ENCODE assay signal across 1 cellular context in genomic region chr19:28065026-28065425, GRCh38.
TF ChIP-seq lines count a peak whose summit lies in the region.

No MANE protein-coding gene starts in this region.

TF ChIP-seq in GM23338, 12 proteins besides CTCF, POLR2A, EP300 and RAD21 (continued from another document):
- TF ChIP-seq, protein P1, sequence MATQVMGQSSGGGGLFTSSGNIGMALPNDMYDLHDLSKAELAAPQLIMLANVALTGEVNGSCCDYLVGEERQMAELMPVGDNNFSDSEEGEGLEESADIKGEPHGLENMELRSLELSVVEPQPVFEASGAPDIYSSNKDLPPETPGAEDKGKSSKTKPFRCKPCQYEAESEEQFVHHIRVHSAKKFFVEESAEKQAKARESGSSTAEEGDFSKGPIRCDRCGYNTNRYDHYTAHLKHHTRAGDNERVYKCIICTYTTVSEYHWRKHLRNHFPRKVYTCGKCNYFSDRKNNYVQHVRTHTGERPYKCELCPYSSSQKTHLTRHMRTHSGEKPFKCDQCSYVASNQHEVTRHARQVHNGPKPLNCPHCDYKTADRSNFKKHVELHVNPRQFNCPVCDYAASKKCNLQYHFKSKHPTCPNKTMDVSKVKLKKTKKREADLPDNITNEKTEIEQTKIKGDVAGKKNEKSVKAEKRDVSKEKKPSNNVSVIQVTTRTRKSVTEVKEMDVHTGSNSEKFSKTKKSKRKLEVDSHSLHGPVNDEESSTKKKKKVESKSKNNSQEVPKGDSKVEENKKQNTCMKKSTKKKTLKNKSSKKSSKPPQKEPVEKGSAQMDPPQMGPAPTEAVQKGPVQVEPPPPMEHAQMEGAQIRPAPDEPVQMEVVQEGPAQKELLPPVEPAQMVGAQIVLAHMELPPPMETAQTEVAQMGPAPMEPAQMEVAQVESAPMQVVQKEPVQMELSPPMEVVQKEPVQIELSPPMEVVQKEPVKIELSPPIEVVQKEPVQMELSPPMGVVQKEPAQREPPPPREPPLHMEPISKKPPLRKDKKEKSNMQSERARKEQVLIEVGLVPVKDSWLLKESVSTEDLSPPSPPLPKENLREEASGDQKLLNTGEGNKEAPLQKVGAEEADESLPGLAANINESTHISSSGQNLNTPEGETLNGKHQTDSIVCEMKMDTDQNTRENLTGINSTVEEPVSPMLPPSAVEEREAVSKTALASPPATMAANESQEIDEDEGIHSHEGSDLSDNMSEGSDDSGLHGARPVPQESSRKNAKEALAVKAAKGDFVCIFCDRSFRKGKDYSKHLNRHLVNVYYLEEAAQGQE (IDR thresholded peaks at IDR 0.05; ENCODE audit: unreplicated experiment): no peak
- TF ChIP-seq STAT1 (IDR thresholded peaks at IDR 0.05; ENCODE audit: unreplicated experiment): no peak
- TF ChIP-seq ETS1 (IDR thresholded peaks at IDR 0.05): no peak
- TF ChIP-seq EZH2 (IDR thresholded peaks at IDR 0.05; ENCODE audit: low read depth, unreplicated experiment): no peak
- no peak for TF ChIP-seq ZNF114 (CRISPR knock-in tag; IDR thresholded peaks at IDR 0.05)
- TF ChIP-seq ZNF331 (CRISPR knock-in tag; IDR thresholded peaks at IDR 0.05; ENCODE audit: low read depth): no peak
- TF ChIP-seq EZH2phosphoT487 (IDR thresholded peaks at IDR 0.05; ENCODE audit: unreplicated experiment): no peak
- no peak for TF ChIP-seq NANOG (IDR thresholded peaks at IDR 0.05; ENCODE audit: borderline replicate concordance)
- TF ChIP-seq CREB1 (CRISPR knock-in tag; IDR thresholded peaks at IDR 0.05; ENCODE audit: low read depth): no peak
- TF ChIP-seq JUNB (IDR thresholded peaks at IDR 0.05; ENCODE audit: unreplicated experiment): no peak
- TF ChIP-seq POLR2AphosphoS5 (IDR thresholded peaks at IDR 0.05; ENCODE audit: low read depth): no peak
